In genomic region chr1:92480813-92481597, GRCh38 we compare ENCODE assay signal across 10 cellular contexts. TPM values are rescaled to one million over a fixed set of nuclear protein-coding genes. Genes with fewer than 3 reads are reported as not detected.
DNase-seq lines count a peak whose midpoint lies in the region; ATAC-seq and TF ChIP-seq lines count a peak whose summit lies in the region.
"Had no signal": no experiment of that assay in that cellular context is flagged by ENCODE, and none has a peak within 500 bp of the region (broad histone marks: within the 10 kb centered on the region; RNA-seq: fewer than 3 reads in every experiment).

No MANE protein-coding gene starts in this region.

- TF ChIP-seq CTCF in SK-N-SH (IDR thresholded peaks at IDR 0.05) = no peak

- H3K27ac ChIP-seq in SK-N-SH (ENCODE audit: low read depth in 2 of 2, low read length in 1 of 2) (no peak overlapping the region), iPS-18a (ENCODE audit: low read length) (no peak overlapping the region), rectal smooth muscle tissue (ENCODE audit: low read depth, low read length) (no peak overlapping the region)
- H3K27ac ChIP-seq: A549, KMS-11 had no signal

- peaks cover 78% of the 10 kb centered on the region for H3K36me3 Mint-ChIP-seq in activated CD4-positive, alpha-beta memory T cell treated with anti-CD3 and anti-CD28 coated beads for 36 hours

- H3K4me3 ChIP-seq in SK-N-SH (ENCODE audit: low read depth in 2 of 2, low read length in 1 of 2) = no peak overlapping the region
- peak overlapping the region; percentile 55 for H3K4me3 ChIP-seq in iPS-18a (ENCODE audit: low read length)
- peak overlapping the region; percentile 35 for H3K4me3 ChIP-seq in rectal smooth muscle tissue (ENCODE audit: low read length)
- H3K4me3 ChIP-seq: A549 had no signal

- no peak overlapping the region for H2AFZ ChIP-seq in SK-N-SH (ENCODE audit: low read depth)

- peak overlapping the region; percentile 98 for H3K27ac Mint-ChIP-seq in activated CD4-positive, alpha-beta memory T cell treated with anti-CD3 and anti-CD28 coated beads for 36 hours

- intact Hi-C loops in activated CD4-positive, alpha-beta memory T cell treated with anti-CD3 and anti-CD28 coated beads for 36 hours (cut with micrococcal nuclease) = loop anchor here (10.0 kb wide), 3 partner anchors 354 to 676 kb away; partner anchors contain the start of gene RPL5

- CTCF ChIA-PET in SK-N-SH (lab: Yijun Ruan, JAX) = interaction anchor here (0.6 to 0.8 kb wide), 2 partner anchors 11 to 171 kb away, joined by 3 to 4 read pairs; no protein-coding TSS in a partner anchor
- CTCF ChIA-PET in activated CD4-positive, alpha-beta memory T cell treated with anti-CD3 and anti-CD28 coated beads for 36 hours (lab: Charles Lee) = interaction anchor here (0.6 to 2.4 kb wide), 3 partner anchors 57 to 170 kb away, joined by 3 to 21 read pairs (median 7); no protein-coding TSS in a partner anchor

- WGBS in SK-N-SH (ENCODE audit: low lambda C conversion rate) = 22% methylated on average over 21 of the region's 65 CpGs

- H3K27me3 ChIP-seq in SK-N-SH (ENCODE audit: insufficient read depth) (peaks cover 86% of the 10 kb centered on the region), iPS-18a (ENCODE audit: control insufficient read depth, insufficient read depth, low read length) (peaks cover 100% of the 10 kb centered on the region), rectal smooth muscle tissue (ENCODE audit: control insufficient read depth, insufficient read depth, low read length) (peaks cover 49% of the 10 kb centered on the region)

- POLR2A ChIA-PET in SK-N-SH (lab: Yijun Ruan, JAX) = interaction anchor here (0.6 kb wide), 1 partner anchor 183 kb away, joined by 3 read pairs; no protein-coding TSS in a partner anchor
- POLR2A ChIA-PET in activated CD4-positive, alpha-beta memory T cell treated with anti-CD3 and anti-CD28 coated beads for 36 hours (lab: Charles Lee) = interaction anchor here (0.8 to 9.0 kb wide), 3 partner anchors 8 to 58 kb away, joined by 3 to 154 read pairs (median 3); no protein-coding TSS in a partner anchor

- TF ChIP-seq EP300 in SK-N-SH (IDR thresholded peaks at IDR 0.05; ENCODE audit: borderline replicate concordance in 1 of 2, low read depth in 1 of 2, low read length in 1 of 2) = no peak

- DNase-seq in SK-N-SH (peak; percentile 55), DMS114 treated with DMSO at 0.1 percent for 48 hours (lab: John Stamatoyannopoulos, UW; ENCODE audit: unreplicated experiment) (no peak), hypothalamus (lab: John Stamatoyannopoulos, UW) (no peak)
- DNase-seq in activated CD4-positive, alpha-beta memory T cell treated with anti-CD3 and anti-CD28 coated beads for 36 hours = no peak

- H3K36me3 ChIP-seq in SK-N-SH (replicated peaks in 1 of 2; ENCODE audit: control insufficient read depth in 1 of 2, insufficient read depth in 2 of 2, low read length in 1 of 2) = no peaks in the 10 kb centered on the region
- no peaks in the 10 kb centered on the region for H3K36me3 ChIP-seq in iPS-18a (ENCODE audit: control insufficient read depth, low read depth, low read length)
- H3K36me3 ChIP-seq in rectal smooth muscle tissue (ENCODE audit: control insufficient read depth, insufficient read depth, low read length) = no peaks in the 10 kb centered on the region

- 0 out of 2 replicates have a peak overlapping the region, but pooled peaks have one; percentile 19 for H3K4me2 ChIP-seq in SK-N-SH
- H3K4me2 ChIP-seq: A549, KMS-11 had no signal

- no peaks in the 10 kb centered on the region for H3K9me3 Mint-ChIP-seq in activated CD4-positive, alpha-beta memory T cell treated with anti-CD3 and anti-CD28 coated beads for 36 hours

- no peak overlapping the region for H3K9ac ChIP-seq in SK-N-SH
- no peak overlapping the region for H3K9ac ChIP-seq in iPS-18a (ENCODE audit: low read length)
- no peak overlapping the region for H3K9ac ChIP-seq in rectal smooth muscle tissue (ENCODE audit: low read length)
- H3K9ac ChIP-seq: KMS-11 had no signal

- peak overlapping the region; percentile 90 for H3K4me3 Mint-ChIP-seq in activated CD4-positive, alpha-beta memory T cell treated with anti-CD3 and anti-CD28 coated beads for 36 hours

- H3F3A ChIP-seq in SK-N-SH (replicated peaks; ENCODE audit: insufficient read depth) = no peaks in the 10 kb centered on the region

- TF ChIP-seq RAD21 in SK-N-SH (IDR thresholded peaks at IDR 0.05; ENCODE audit: low read length) = no peak

- H3K4me1 ChIP-seq in SK-N-SH (ENCODE audit: control insufficient read depth in 1 of 2, insufficient read depth in 2 of 2, low read depth in 1 of 2, low read length in 1 of 2) (peaks cover 0 to 11% of the 10 kb centered on the region in 2 experiments; a peak in 1 of 4 replicates), iPS-18a (ENCODE audit: control insufficient read depth, low read depth, low read length) (peaks cover 18% of the 10 kb centered on the region), rectal smooth muscle tissue (ENCODE audit: control insufficient read depth, insufficient read depth, low read length) (peaks cover 11% of the 10 kb centered on the region)

- ATAC-seq in SK-N-SH treated with all-trans-retinoic acid at 6 μM for 48 hours (no peak), GM18502 (IDR thresholded peaks at IDR 0.05; ENCODE audit: poor library complexity, unreplicated experiment) (no peak)
- ATAC-seq: A549 had no signal

- H3K4me1 Mint-ChIP-seq in activated CD4-positive, alpha-beta memory T cell treated with anti-CD3 and anti-CD28 coated beads for 36 hours (ENCODE audit: low read depth) = peaks cover 57% of the 10 kb centered on the region

- H3K9me2 ChIP-seq in SK-N-SH = no peaks in the 10 kb centered on the region

- H3K79me2 ChIP-seq in SK-N-SH (ENCODE audit: insufficient read depth) = no peaks in the 10 kb centered on the region

- peaks cover 6% of the 10 kb centered on the region; the same call in 1 of the 2 replicates for H4K20me1 ChIP-seq in SK-N-SH (ENCODE audit: insufficient read depth)

- H3K27me3 Mint-ChIP-seq in activated CD4-positive, alpha-beta memory T cell treated with anti-CD3 and anti-CD28 coated beads for 36 hours = no peaks in the 10 kb centered on the region

- no peaks in the 10 kb centered on the region for H3K9me3 ChIP-seq in SK-N-SH
- no peaks in the 10 kb centered on the region for H3K9me3 ChIP-seq in iPS-18a (ENCODE audit: control insufficient read depth, low read depth, low read length)
- H3K9me3 ChIP-seq: A549 had no signal

TF ChIP-seq in SK-N-SH, 30 proteins besides CTCF, POLR2A, EP300 and RAD21:
- 0 out of 2 replicates have a peak, but pooled peaks have one; percentile 11 for TF ChIP-seq EZH2phosphoT487 (IDR thresholded peaks at IDR 0.05; ENCODE audit: borderline replicate concordance, low read depth)
- no peak for TF ChIP-seq YY1 (IDR thresholded peaks at IDR 0.05; ENCODE audit: low read depth)
- TF ChIP-seq POLR2AphosphoS5 (IDR thresholded peaks at IDR 0.05; ENCODE audit: low read depth, low read length) = no peak

TF ChIP-seq in SK-N-SH treated with all-trans-retinoic acid at 6 μM for 48 hours, 23 proteins besides CTCF, POLR2A, EP300 and RAD21 (continues in another document):
- TF ChIP-seq ZC3H10 (CRISPR knock-in tag; IDR thresholded peaks at IDR 0.05) (no peak), ZFP3 (CRISPR knock-in tag; IDR thresholded peaks at IDR 0.05) (no peak), SNAI2 (CRISPR knock-in tag; IDR thresholded peaks at IDR 0.05) (no peak), PPARA (CRISPR knock-in tag; IDR thresholded peaks at IDR 0.05; ENCODE audit: borderline replicate concordance) (no peak), OSR1 (CRISPR knock-in tag; IDR thresholded peaks at IDR 0.05) (no peak), PATZ1 (CRISPR knock-in tag; IDR thresholded peaks at IDR 0.05; ENCODE audit: borderline replicate concordance) (no peak), RARB (CRISPR knock-in tag; IDR thresholded peaks at IDR 0.05) (no peak), GLIS3 (CRISPR knock-in tag; IDR thresholded peaks at IDR 0.05) (no peak), TCF4 (CRISPR knock-in tag; IDR thresholded peaks at IDR 0.05; ENCODE audit: borderline replicate concordance) (no peak)

RNA-seq across cellular contexts. Expression of gene GFI1, which starts 5.7 kb away (rescaled TPM):
- 0.18 and 0.19 TPM in 2 replicates for polyA plus RNA-seq in SK-N-SH (2012; rRNA removed)
- 0.08 and 0.12 TPM in 2 replicates for polyA plus RNA-seq in SK-N-SH (2012; cell fraction: cytosol; rRNA removed)
- 0.62 and 0.69 TPM in 2 replicates for polyA plus RNA-seq in SK-N-SH (2012; cell fraction: nucleus; rRNA removed)
- total RNA-seq in activated CD4-positive, alpha-beta memory T cell treated with anti-CD3 and anti-CD28 coated beads for 36 hours = 10 to 100 TPM; 53.3 to 55.3 TPM

Comparison
In these comparisons a context has a peak if more than half of its experiments do, and no peak if none do; other contexts are left out.
1. H3K4me3 ChIP-seq: peak in iPS-18a (single experiment) and rectal smooth muscle tissue (single experiment); none in SK-N-SH (0 of 2).